Comparison of ENCODE assay signal across 1 cellular context in the genomic region with DNA sequence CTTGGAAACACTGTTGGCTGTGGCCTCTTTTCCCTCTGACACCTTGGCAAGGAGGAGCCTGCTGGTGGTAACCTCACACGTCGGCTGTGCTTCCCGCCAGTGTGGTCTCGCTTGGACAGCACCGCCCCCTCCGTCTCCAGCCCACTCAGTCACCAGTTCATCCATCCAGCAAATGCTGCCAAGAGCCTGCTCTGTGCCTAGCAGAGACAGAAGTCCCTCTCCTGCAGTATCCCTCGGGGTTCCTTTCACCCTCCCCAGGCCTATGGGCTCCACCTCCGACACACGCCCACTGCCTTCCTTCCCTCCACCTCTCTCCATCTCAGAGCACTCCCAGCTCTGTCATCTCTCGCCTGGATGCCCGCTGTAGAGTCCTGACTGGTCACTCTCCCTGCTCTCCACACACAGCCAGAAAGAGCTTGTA.
TF ChIP-seq lines count a peak whose summit lies in the region.

No MANE protein-coding gene starts in this region.

TF ChIP-seq in WTC11, 78 proteins besides CTCF, POLR2A, EP300 and RAD21 (continued from another document):
- TF ChIP-seq, protein P1, sequence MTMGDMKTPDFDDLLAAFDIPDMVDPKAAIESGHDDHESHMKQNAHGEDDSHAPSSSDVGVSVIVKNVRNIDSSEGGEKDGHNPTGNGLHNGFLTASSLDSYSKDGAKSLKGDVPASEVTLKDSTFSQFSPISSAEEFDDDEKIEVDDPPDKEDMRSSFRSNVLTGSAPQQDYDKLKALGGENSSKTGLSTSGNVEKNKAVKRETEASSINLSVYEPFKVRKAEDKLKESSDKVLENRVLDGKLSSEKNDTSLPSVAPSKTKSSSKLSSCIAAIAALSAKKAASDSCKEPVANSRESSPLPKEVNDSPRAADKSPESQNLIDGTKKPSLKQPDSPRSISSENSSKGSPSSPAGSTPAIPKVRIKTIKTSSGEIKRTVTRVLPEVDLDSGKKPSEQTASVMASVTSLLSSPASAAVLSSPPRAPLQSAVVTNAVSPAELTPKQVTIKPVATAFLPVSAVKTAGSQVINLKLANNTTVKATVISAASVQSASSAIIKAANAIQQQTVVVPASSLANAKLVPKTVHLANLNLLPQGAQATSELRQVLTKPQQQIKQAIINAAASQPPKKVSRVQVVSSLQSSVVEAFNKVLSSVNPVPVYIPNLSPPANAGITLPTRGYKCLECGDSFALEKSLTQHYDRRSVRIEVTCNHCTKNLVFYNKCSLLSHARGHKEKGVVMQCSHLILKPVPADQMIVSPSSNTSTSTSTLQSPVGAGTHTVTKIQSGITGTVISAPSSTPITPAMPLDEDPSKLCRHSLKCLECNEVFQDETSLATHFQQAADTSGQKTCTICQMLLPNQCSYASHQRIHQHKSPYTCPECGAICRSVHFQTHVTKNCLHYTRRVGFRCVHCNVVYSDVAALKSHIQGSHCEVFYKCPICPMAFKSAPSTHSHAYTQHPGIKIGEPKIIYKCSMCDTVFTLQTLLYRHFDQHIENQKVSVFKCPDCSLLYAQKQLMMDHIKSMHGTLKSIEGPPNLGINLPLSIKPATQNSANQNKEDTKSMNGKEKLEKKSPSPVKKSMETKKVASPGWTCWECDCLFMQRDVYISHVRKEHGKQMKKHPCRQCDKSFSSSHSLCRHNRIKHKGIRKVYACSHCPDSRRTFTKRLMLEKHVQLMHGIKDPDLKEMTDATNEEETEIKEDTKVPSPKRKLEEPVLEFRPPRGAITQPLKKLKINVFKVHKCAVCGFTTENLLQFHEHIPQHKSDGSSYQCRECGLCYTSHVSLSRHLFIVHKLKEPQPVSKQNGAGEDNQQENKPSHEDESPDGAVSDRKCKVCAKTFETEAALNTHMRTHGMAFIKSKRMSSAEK (CRISPR knock-in tag; IDR thresholded peaks at IDR 0.05; ENCODE audit: borderline replicate concordance) = no peak
- TF ChIP-seq, protein P2, sequence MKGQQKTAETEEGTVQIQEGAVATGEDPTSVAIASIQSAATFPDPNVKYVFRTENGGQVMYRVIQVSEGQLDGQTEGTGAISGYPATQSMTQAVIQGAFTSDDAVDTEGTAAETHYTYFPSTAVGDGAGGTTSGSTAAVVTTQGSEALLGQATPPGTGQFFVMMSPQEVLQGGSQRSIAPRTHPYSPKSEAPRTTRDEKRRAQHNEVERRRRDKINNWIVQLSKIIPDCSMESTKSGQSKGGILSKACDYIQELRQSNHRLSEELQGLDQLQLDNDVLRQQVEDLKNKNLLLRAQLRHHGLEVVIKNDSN (CRISPR knock-in tag; IDR thresholded peaks at IDR 0.05) = no peak
- TF ChIP-seq ZNF263 (CRISPR knock-in tag; IDR thresholded peaks at IDR 0.05; ENCODE audit: low read depth) (no peak), ELF4 (CRISPR knock-in tag; IDR thresholded peaks at IDR 0.05; ENCODE audit: low read depth) (no peak)
- TF ChIP-seq, protein P3, sequence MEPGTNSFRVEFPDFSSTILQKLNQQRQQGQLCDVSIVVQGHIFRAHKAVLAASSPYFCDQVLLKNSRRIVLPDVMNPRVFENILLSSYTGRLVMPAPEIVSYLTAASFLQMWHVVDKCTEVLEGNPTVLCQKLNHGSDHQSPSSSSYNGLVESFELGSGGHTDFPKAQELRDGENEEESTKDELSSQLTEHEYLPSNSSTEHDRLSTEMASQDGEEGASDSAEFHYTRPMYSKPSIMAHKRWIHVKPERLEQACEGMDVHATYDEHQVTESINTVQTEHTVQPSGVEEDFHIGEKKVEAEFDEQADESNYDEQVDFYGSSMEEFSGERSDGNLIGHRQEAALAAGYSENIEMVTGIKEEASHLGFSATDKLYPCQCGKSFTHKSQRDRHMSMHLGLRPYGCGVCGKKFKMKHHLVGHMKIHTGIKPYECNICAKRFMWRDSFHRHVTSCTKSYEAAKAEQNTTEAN (CRISPR knock-in tag; IDR thresholded peaks at IDR 0.05) = no peak
TF ChIP-seq in WTC11: peak in this region for 0.
